ENCODE assay signal across 8 cellular contexts in genomic region chrX:48897621-48898306, GRCh38. TPM values are rescaled to one million over a fixed set of nuclear protein-coding genes. Genes with fewer than 3 reads are reported as not detected.
A peak's percentile ranks its signal among the peaks of the same experiment; 100 is the strongest.
DNase-seq lines count a peak whose midpoint lies in the region; ATAC-seq, FAIRE-seq and TF ChIP-seq lines count a peak whose summit lies in the region.

TSS of gene PQBP1 (plus strand) at chrX:48897930. CDS start at chrX:48898510, 580 bp downstream.
TSS of gene TIMM17B (minus strand) at chrX:48897768. CDS start at chrX:48897749, 19 bp downstream.

- WGBS in H1 (ENCODE audit: extremely low coverage in 1 of 2, insufficient coverage in 1 of 2, insufficient read length in 1 of 2, insufficient replicate concordance in 2 of 2, low coverage in 1 of 2, low lambda C conversion rate in 2 of 2, missing lambda C conversion rate in 1 of 2), 2 experiments, result 1% methylated on average over 27 of the region's 49 CpGs; no CpG with 5 or more reads in 1 of the 2 experiments
- under 1% methylated on average over 31 of the region's 49 CpGs for WGBS in mesenchymal stem cell

- H3K27me3 ChIP-seq in H1 (replicated peaks in 1 of 4; ENCODE audit: control insufficient read depth in 3 of 4, extremely low read depth in 1 of 4, insufficient read depth in 3 of 4, low read length in 3 of 4) (no peaks in the 10 kb centered on the region), mesenchymal stem cell (ENCODE audit: control insufficient read depth in 1 of 2, insufficient read depth in 1 of 2, low read length in 2 of 2) (no peaks in the 10 kb centered on the region)

- H3K14ac ChIP-seq in H1 (ENCODE audit: insufficient read length) (no peak within 1 kb of the TSS), mesenchymal stem cell (ENCODE audit: low read length in 2 of 2) (peak within 1 kb of the TSS in 1 of 2 experiments; percentile 96)

- peak within 1 kb of the TSS; percentile 85 for H4K5ac ChIP-seq in H1 (ENCODE audit: insufficient read length, low read depth, low read length)

- POLR2A ChIA-PET in H1 (lab: Charles Lee; ENCODE audit: partially characterized antibody), result interaction anchor here (0.6 to 4.7 kb wide), 28 partner anchors 9 to 244 kb away, joined by 3 to 49 read pairs (median 5); partner anchors contain the start of genes HDAC6, KCND1, PCSK1N and SLC35A2

- FAIRE-seq in HTR-8/SVneo (lab: Jason Lieb, UNC) (peak; percentile 95), H1 (lab: Jason Lieb, UNC) (peak; percentile 90)

- peak within 1 kb of the TSS; percentile 1 for H3K4ac ChIP-seq in H1 (replicated peaks; ENCODE audit: insufficient read length, low read depth, low read length)
- H3K4ac ChIP-seq in mesenchymal stem cell (ENCODE audit: low read depth in 1 of 2, low read length in 2 of 2), result peak within 1 kb of the TSS in 1 of 2 experiments; percentile 87

- no peak within 1 kb of the TSS for H2BK20ac ChIP-seq in H1 (ENCODE audit: low read length)

- H3K27ac ChIP-seq in H1 (ENCODE audit: low read depth, low read length), result peak within 1 kb of the TSS; percentile 95
- peak within 1 kb of the TSS; percentile 99 for H3K27ac ChIP-seq in mesenchymal stem cell (ENCODE audit: low read length, poor library complexity, severe bottlenecking)

- peak within 1 kb of the TSS; percentile 34 to 95 (median 86) for H3K9ac ChIP-seq in H1 (replicated peaks in 1 of 4; ENCODE audit: extremely low read depth in 1 of 4, low read depth in 3 of 4, low read length in 3 of 4)
- peak within 1 kb of the TSS; percentile 97 for H3K9ac ChIP-seq in mesenchymal stem cell (ENCODE audit: low read length)

- H3K79me2 ChIP-seq in H1 (ENCODE audit: control insufficient read depth in 1 of 2, insufficient read depth in 2 of 2, low read length in 2 of 2), result peaks cover 0 to 24% of the 10 kb centered on the region in 2 experiments; a peak in 2 of 4 replicates

- H3K79me1 ChIP-seq in H1 (ENCODE audit: low read depth, low read length) (no peaks in the 10 kb centered on the region; the same call in 1 of the 2 replicates), mesenchymal stem cell (replicated peaks; ENCODE audit: low read length, poor library complexity, severe bottlenecking) (peaks cover 18% of the 10 kb centered on the region)

- H3K9me3 ChIP-seq in H1 (ENCODE audit: insufficient read depth in 2 of 2, low read depth in 1 of 2, low read length in 1 of 2) (no peaks in the 10 kb centered on the region), mesenchymal stem cell (ENCODE audit: control insufficient read depth, low read length) (no peaks in the 10 kb centered on the region)

- H2AK5ac ChIP-seq in H1 (ENCODE audit: low read depth, low read length) (no peak within 1 kb of the TSS), mesenchymal stem cell (ENCODE audit: low read length, severe bottlenecking) (peak within 1 kb of the TSS; percentile 73)

- no peak within 1 kb of the TSS for H2BK120ac ChIP-seq in H1 (replicated peaks; ENCODE audit: low read depth, low read length)
- peak within 1 kb of the TSS; percentile 42 for H2BK120ac ChIP-seq in mesenchymal stem cell (ENCODE audit: low read depth, low read length)

- DNase-seq in COLO829 (ENCODE audit: low spot score) (peak; percentile 87), HTR-8/SVneo (ENCODE audit: insufficient read length, low spot score) (peak; percentile 80), NOMO-1 treated with dmso at 0.1 percent for 144 hours (lab: John Stamatoyannopoulos, UW; ENCODE audit: unreplicated experiment) (peak; percentile 87), H1 (ENCODE audit: low read depth in 1 of 2, low spot score in 2 of 2) (peak; percentile 77 to 79), mesenchymal stem cell (peak; percentile 97)
- DNase-seq in activated CD8-positive, alpha-beta memory T cell treated with anti-CD3 and anti-CD28 coated beads for 48 hours (ENCODE audit: low read depth in 2 of 3, low spot score in 2 of 3), result peak in 2 of 3 experiments; percentile 57 to 67
- peak; percentile 72 for DNase-seq in stimulated activated CD8-positive, alpha-beta memory T cell treated with anti-CD3 and anti-CD28 coated beads, Interleukin-12 subunit alpha, Interleukin-12 subunit beta, amount 100 ng/mL, for 4 hours (ENCODE audit: low read depth)

- peak within 1 kb of the TSS; percentile 89 for H4K91ac ChIP-seq in H1 (replicated peaks; ENCODE audit: insufficient read length, low read length)
- peak within 1 kb of the TSS; percentile 44 for H4K91ac ChIP-seq in mesenchymal stem cell (ENCODE audit: low read length)

- H4K8ac ChIP-seq in H1 (ENCODE audit: extremely low read depth, insufficient read depth, low read length), result peak within 1 kb of the TSS; percentile 92; the same call in 1 of the 2 replicates
- H4K8ac ChIP-seq in mesenchymal stem cell (ENCODE audit: low read length), result peak within 1 kb of the TSS; percentile 67

- H3K36me3 ChIP-seq in H1 (ENCODE audit: control insufficient read depth in 2 of 4, insufficient read depth in 4 of 4, low read length in 3 of 4), result peaks cover 6 to 25% (median 14%) of the 10 kb centered on the region in 4 experiments; a peak in 6 of 8 replicates
- H3K36me3 ChIP-seq in mesenchymal stem cell (ENCODE audit: control insufficient read depth in 1 of 2, insufficient read depth in 2 of 2, low read depth in 1 of 2, low read length in 2 of 2), result peaks cover 34 to 40% of the 10 kb centered on the region in 2 experiments

- TF ChIP-seq POLR2A in H1 (IDR thresholded peaks at IDR 0.05; ENCODE audit: control extremely low read depth in 1 of 2, low read depth in 2 of 2, low read length in 2 of 2), result peak in 1 of 2 experiments; percentile 67; a peak in 1 of 3 replicates

- H2AFZ ChIP-seq in H1 (ENCODE audit: low read length) (no peak within 1 kb of the TSS), mesenchymal stem cell (ENCODE audit: low read depth, low read length) (peak within 1 kb of the TSS; percentile 71)

- H3K18ac ChIP-seq in H1 (ENCODE audit: extremely low read depth, low read length) (peak within 1 kb of the TSS; percentile 98), mesenchymal stem cell (ENCODE audit: low read depth in 1 of 2, low read length in 2 of 2) (peak within 1 kb of the TSS; percentile 67 to 96)

- peak; percentile 91 for ATAC-seq in GM21367 (IDR thresholded peaks at IDR 0.05; ENCODE audit: unreplicated experiment)

- TF ChIP-seq CTCF in H1 (IDR thresholded peaks at IDR 0.05; ENCODE audit: control extremely low read depth in 1 of 3, insufficient read depth in 1 of 3, low read depth in 1 of 3, low read length in 3 of 3), result no peak

- H3K4me1 ChIP-seq in H1 (replicated peaks in 1 of 4; ENCODE audit: control insufficient read depth in 3 of 4, insufficient read depth in 4 of 4, low read length in 3 of 4) (peaks cover 0 to 3% (median 2%) of the 10 kb centered on the region in 4 experiments; a peak in 3 of 7 replicates), mesenchymal stem cell (ENCODE audit: control insufficient read depth, insufficient read depth, low read depth, low read length) (peaks cover 11% of the 10 kb centered on the region)

- peaks cover 7 to 8% of the 10 kb centered on the region in 2 experiments for H4K20me1 ChIP-seq in H1 (replicated peaks in 1 of 2; ENCODE audit: control insufficient read depth in 1 of 2, insufficient read depth in 2 of 2, low read length in 2 of 2)

- H3K4me3 ChIP-seq in H1 (ENCODE audit: extremely low read depth in 1 of 4, insufficient read depth in 2 of 4, low read depth in 3 of 4, low read length in 4 of 4) (peak within 1 kb of the TSS; percentile 78 to 94 (median 82)), mesenchymal stem cell (ENCODE audit: insufficient read depth in 1 of 2, low read depth in 1 of 2, low read length in 2 of 2) (peak within 1 kb of the TSS; percentile 80 to 86)

- no peak for TF ChIP-seq RAD21 in H1 (IDR thresholded peaks at IDR 0.05 in 1 of 2, conservative IDR thresholded peaks at IDR 0.05 in 1 of 2; ENCODE audit: low read depth in 2 of 2, low read length in 2 of 2)

- H3K23ac ChIP-seq in H1 (ENCODE audit: insufficient read length), result no peak within 1 kb of the TSS
- no peak within 1 kb of the TSS for H3K23ac ChIP-seq in mesenchymal stem cell (ENCODE audit: low read length in 2 of 2)

- CTCF ChIA-PET in H1 (lab: Charles Lee; ENCODE audit: partially characterized antibody), result interaction anchor here (1.0 to 1.4 kb wide), 4 partner anchors 11 to 92 kb away, joined by 3 to 6 read pairs (median 4); no protein-coding TSS in a partner anchor

- H2BK12ac ChIP-seq in H1 (ENCODE audit: low read depth, low read length), result 0 out of 2 replicates have a peak within 1 kb of the TSS, but pooled peaks have one; percentile 75
- no peak within 1 kb of the TSS for H2BK12ac ChIP-seq in mesenchymal stem cell (ENCODE audit: low read length in 2 of 2)

- H2BK5ac ChIP-seq in H1 (ENCODE audit: low read depth, low read length) (peak within 1 kb of the TSS; percentile 97), mesenchymal stem cell (ENCODE audit: low read depth, low read length, poor library complexity, severe bottlenecking) (peak within 1 kb of the TSS; percentile 37)

- H3K56ac ChIP-seq in H1 (replicated peaks; ENCODE audit: insufficient read length, low read depth, low read length), result peak within 1 kb of the TSS; percentile 93

- H3K4me2 ChIP-seq in H1 (ENCODE audit: insufficient read depth in 1 of 2, low read depth in 2 of 2, low read length in 2 of 2), result peak within 1 kb of the TSS; percentile 85 to 94
- H3K4me2 ChIP-seq in mesenchymal stem cell (ENCODE audit: low read length, poor library complexity, severe bottlenecking), result peak within 1 kb of the TSS; percentile 74

- peaks cover 5% of the 10 kb centered on the region for H3K23me2 ChIP-seq in H1 (ENCODE audit: low read depth, low read length)

- peak in 1 of 2 experiments; percentile 98; a peak in 2 of 3 replicates for TF ChIP-seq EP300 in H1 (IDR thresholded peaks at IDR 0.05; ENCODE audit: borderline replicate concordance in 1 of 2, low read depth in 2 of 2, low read length in 2 of 2)

- no peak within 1 kb of the TSS for H2BK15ac ChIP-seq in H1 (ENCODE audit: low read length)
- H2BK15ac ChIP-seq in mesenchymal stem cell (ENCODE audit: low read depth, poor library complexity, severe bottlenecking), result peak within 1 kb of the TSS; percentile 60

RNA-seq across cellular contexts. Expression of gene PQBP1, which starts in this region (rescaled TPM):
- total RNA-seq in H1 (2021; fragmentation: NEBNext Ultra II Directional; extraction: Animal tissue kit (Norgen Biotek cat#: 25700)), result 95.9 and 101 TPM in 2 replicates
- 91.7 and 124 TPM in 2 replicates for polyA plus RNA-seq in H1 (2011; rRNA removed)
- 134 TPM for polyA plus RNA-seq in H1 (2011; cell fraction: cytosol; rRNA removed)
- polyA plus RNA-seq in H1 (2011; cell fraction: nucleus; rRNA removed), result 114 TPM
- polyA plus RNA-seq in H1 (2012, experiment 1 of 2), result 104 to 130 TPM (median 119 TPM) in 4 replicates
- 122 TPM for polyA plus RNA-seq in H1 (2012, experiment 2 of 2)
- polyA plus RNA-seq in H1 (2013, experiment 1 of 2), result 71.1 TPM
- 69.8 TPM for polyA plus RNA-seq in H1 (2013, experiment 2 of 2)
- 57.3 and 71.7 TPM in 2 replicates for polyA minus RNA-seq in H1 (2011; rRNA and poly(A)+ RNA removed)
- polyA minus RNA-seq in H1 (2011; cell fraction: cytosol; rRNA and poly(A)+ RNA removed), result 63.3 TPM
- polyA minus RNA-seq in H1 (2011; cell fraction: nucleus; rRNA and poly(A)+ RNA removed), result 23.9 TPM
- 69.7 TPM for polyA plus RNA-seq in mesenchymal stem cell (2013, experiment 1 of 2)
- 66.1 TPM for polyA plus RNA-seq in mesenchymal stem cell (2013, experiment 2 of 2)

RNA-seq across cellular contexts. Expression of gene TIMM17B, which starts in this region (rescaled TPM):
- 77.8 and 82.4 TPM in 2 replicates for total RNA-seq in H1 (2021; fragmentation: NEBNext Ultra II Directional; extraction: Animal tissue kit (Norgen Biotek cat#: 25700))
- 246 and 284 TPM in 2 replicates for polyA plus RNA-seq in H1 (2011; rRNA removed)
- polyA plus RNA-seq in H1 (2011; cell fraction: cytosol; rRNA removed), result 162 TPM
- polyA plus RNA-seq in H1 (2011; cell fraction: nucleus; rRNA removed), result 151 TPM
- 68.1 to 113 TPM (median 110 TPM) in 4 replicates for polyA plus RNA-seq in H1 (2012, experiment 1 of 2)
- 173 TPM for polyA plus RNA-seq in H1 (2012, experiment 2 of 2)
- polyA plus RNA-seq in H1 (2013, experiment 1 of 2), result 80.8 TPM
- 79.0 TPM for polyA plus RNA-seq in H1 (2013, experiment 2 of 2)
- 35.8 TPM in 2 replicates for polyA minus RNA-seq in H1 (2011; rRNA and poly(A)+ RNA removed)
- 37.3 TPM for polyA minus RNA-seq in H1 (2011; cell fraction: cytosol; rRNA and poly(A)+ RNA removed)
- 34.9 TPM for polyA minus RNA-seq in H1 (2011; cell fraction: nucleus; rRNA and poly(A)+ RNA removed)
- 43.8 TPM for polyA plus RNA-seq in mesenchymal stem cell (2013, experiment 1 of 2)
- polyA plus RNA-seq in mesenchymal stem cell (2013, experiment 2 of 2), result 44.4 TPM

Comparison
In these comparisons a context has a peak if more than half of its experiments do, and no peak if none do; other contexts are left out.
1. Peak in every context shown above with its lines: DNase-seq, ATAC-seq, H3K4me3 ChIP-seq and H3K27ac ChIP-seq.